Comparison of ENCODE assay signal across 8 cellular contexts in genomic region chr5:138077064-138077696, GRCh38. TPM values are rescaled to one million over a fixed set of nuclear protein-coding genes. Genes with fewer than 3 reads are reported as not detected.
DNase-seq lines count a peak whose midpoint lies in the region; ATAC-seq and TF ChIP-seq lines count a peak whose summit lies in the region.

No MANE protein-coding gene starts in this region.

- TF ChIP-seq CTCF in KMS-11 (conservative IDR thresholded peaks at IDR 0.05; ENCODE audit: low read depth, low read length) (peak; percentile 84), sigmoid colon (IDR thresholded peaks at IDR 0.05) (peak; percentile 74 to 86 (median 79))

- H3K4me1 ChIP-seq in KMS-11 (ENCODE audit: low read depth, poor library complexity, severe bottlenecking) (peaks cover 7% of the 10 kb centered on the region), SJCRH30 (no peaks in the 10 kb centered on the region; the same call in 1 of the 2 replicates), sigmoid colon (peaks cover 0 to 6% (median 0%) of the 10 kb centered on the region in 4 donors)

- H3K9me3 ChIP-seq in SJCRH30 (replicated peaks) (no peaks in the 10 kb centered on the region), sigmoid colon (no peaks in the 10 kb centered on the region)

- DNase-seq in Daoy (ENCODE audit: low read depth) (peak; percentile 59), SJCRH30 (peak; percentile 44 to 82), amniotic epithelial cell (ENCODE audit: low read depth) (peak; percentile 57), left ventricle myocardium superior (peak; percentile 52), sigmoid colon (peak; percentile 77)

- H3K27me3 ChIP-seq in KMS-11 (ENCODE audit: insufficient read depth, low read depth) (no peaks in the 10 kb centered on the region), SJCRH30 (no peaks in the 10 kb centered on the region; the same call in 1 of the 2 replicates), sigmoid colon (no peaks in the 10 kb centered on the region)

- TF ChIP-seq EP300 in sigmoid colon (IDR thresholded peaks at IDR 0.05): no peak

- H3K36me3 ChIP-seq in KMS-11 (ENCODE audit: insufficient read depth) (no peaks in the 10 kb centered on the region), SJCRH30 (no peaks in the 10 kb centered on the region), sigmoid colon (no peaks in the 10 kb centered on the region)

- H3K9ac ChIP-seq in KMS-11: no peak overlapping the region

- H4K20me1 ChIP-seq in KMS-11 (ENCODE audit: insufficient read depth): no peaks in the 10 kb centered on the region

- no peak overlapping the region for H3K4me2 ChIP-seq in KMS-11

- WGBS in sigmoid colon, 2 donors: 34 to 37% methylated on average over 5 of the region's 5 CpGs

- H3K79me2 ChIP-seq in KMS-11 (ENCODE audit: insufficient read depth, low read depth): no peaks in the 10 kb centered on the region

- no peak overlapping the region for H2AFZ ChIP-seq in KMS-11 (ENCODE audit: low read depth)

- intact Hi-C loops in left ventricle myocardium superior (cut with micrococcal nuclease): loop anchor here (5.0 kb wide), 1 partner anchor 55 kb away; no protein-coding TSS in a partner anchor
- intact Hi-C loops in sigmoid colon (cut with DNase I): loop anchor here (1.0 kb wide), 1 partner anchor 56 kb away; no protein-coding TSS in a partner anchor

- no peak for TF ChIP-seq POLR2A in sigmoid colon (IDR thresholded peaks at IDR 0.05)

- no peak overlapping the region for H3K27ac ChIP-seq in KMS-11
- no peak overlapping the region for H3K27ac ChIP-seq in SJCRH30
- no peak overlapping the region for H3K27ac ChIP-seq in sigmoid colon

- ATAC-seq in left ventricle myocardium superior: peak; percentile 71
- no peak for ATAC-seq in GM21447 (IDR thresholded peaks at IDR 0.05; ENCODE audit: unreplicated experiment)
- no peak for ATAC-seq in HG03469 (IDR thresholded peaks at IDR 0.05; ENCODE audit: unreplicated experiment)

- H3K4me3 ChIP-seq in KMS-11 (IDR thresholded peaks at IDR 0.05; ENCODE audit: insufficient read depth, low read depth, low read length) (no peak overlapping the region), SJCRH30 (no peak overlapping the region), sigmoid colon (no peak overlapping the region)

RNA-seq across cellular contexts. Expression of gene WNT8A, which starts 6.7 kb away (rescaled TPM):
- total RNA-seq in Daoy (2014; rRNA removed; shearing (Covaris generic)): not detected in 2 replicates
- not detected in 2 replicates for total RNA-seq in SJCRH30 (2014; rRNA removed; shearing (Covaris generic))
- total RNA-seq in left ventricle myocardium superior (not detected), sigmoid colon (not detected)
- not detected for polyA plus RNA-seq in sigmoid colon

RNA-seq across cellular contexts. Expression of gene FAM13B, which starts 44.3 kb away (rescaled TPM):
- total RNA-seq in Daoy (2014; rRNA removed; shearing (Covaris generic)): 10.3 and 26.8 TPM in 2 replicates
- 18.5 and 22.1 TPM in 2 replicates for total RNA-seq in SJCRH30 (2014; rRNA removed; shearing (Covaris generic))
- 20.4 TPM for total RNA-seq in left ventricle myocardium superior
- total RNA-seq in sigmoid colon: 10 to 100 TPM; 47.2 to 81.7 (median 58.7) TPM
- polyA plus RNA-seq in sigmoid colon: 10 to 100 TPM in 2 of 3 donors, 1 to 10 TPM in 1; 9.0 to 12.7 (median 12.6) TPM
